17 cellular contexts compared by ENCODE assay signal in genomic region chr17:3865166-3865565, GRCh38. TPM values are rescaled to one million over a fixed set of nuclear protein-coding genes. Genes with fewer than 3 reads are reported as not detected.
DNase-seq lines count a peak whose midpoint lies in the region; ATAC-seq, FAIRE-seq and TF ChIP-seq lines count a peak whose summit lies in the region.
"Had no signal": no experiment of that assay in that cellular context is flagged by ENCODE, and none has a peak within 500 bp of the region (broad histone marks: within the 10 kb centered on the region; RNA-seq: fewer than 3 reads in every experiment).

No MANE protein-coding gene starts in this region.

- H4K8ac ChIP-seq in IMR-90 (ENCODE audit: low read depth in 2 of 2, low read length in 2 of 2), result no peak overlapping the region

- WGBS in IMR-90 (ENCODE audit: extremely low coverage in 2 of 2, insufficient read length in 1 of 2), 2 experiments, result no CpG with 5 or more reads among the region's 8 CpGs

- H3K27me3 ChIP-seq in IMR-90 (ENCODE audit: control insufficient read depth, insufficient read depth, low read length) (no peaks in the 10 kb centered on the region), bronchial epithelial cell (ENCODE audit: control insufficient read depth, insufficient read depth, low read length) (no peaks in the 10 kb centered on the region)

- H4K5ac ChIP-seq in IMR-90 (ENCODE audit: low read depth, low read length), result no peak overlapping the region

- no peak overlapping the region for H3K9ac ChIP-seq in IMR-90 (ENCODE audit: low read depth, low read length)

- H3K4me1 ChIP-seq in IMR-90 (ENCODE audit: control insufficient read depth, insufficient read depth, low read length), result no peaks in the 10 kb centered on the region

- H3K79me1 ChIP-seq in IMR-90 (ENCODE audit: low read depth in 1 of 2, low read length in 2 of 2), result no peaks in the 10 kb centered on the region

- H3K27ac ChIP-seq in IMR-90 (ENCODE audit: insufficient read depth, low read length), result no peak overlapping the region
- H3K27ac ChIP-seq: C4-2B had no signal

- no peak for TF ChIP-seq POLR2A in IMR-90 (IDR thresholded peaks at IDR 0.05; ENCODE audit: low read depth, low read length)
- TF ChIP-seq POLR2A in GM12891 (IDR thresholded peaks at IDR 0.05; ENCODE audit: low read depth, low read length), result no peak

- in situ Hi-C loops in IMR-90 (cut with MboI; ENCODE audit: low sequenced_read_pairs), result no loop called here

- H4K91ac ChIP-seq in IMR-90 (ENCODE audit: insufficient read depth, low read depth, low read length), result no peak overlapping the region

- no peak overlapping the region for H2AK5ac ChIP-seq in IMR-90 (ENCODE audit: low read depth, low read length)

- intact Hi-C loops in IMR-90 (cut with micrococcal nuclease), result loop anchor here (10.0 kb wide), 1 partner anchor 210 kb away; no protein-coding TSS in a partner anchor

- peaks cover 14% of the 10 kb centered on the region for H3K36me3 ChIP-seq in IMR-90 (ENCODE audit: control insufficient read depth, insufficient read depth, low read length)
- H3K36me3 ChIP-seq in bronchial epithelial cell (ENCODE audit: control insufficient read depth, insufficient read depth, low read length), result peaks cover 17% of the 10 kb centered on the region

- H2BK5ac ChIP-seq in IMR-90 (ENCODE audit: low read depth, low read length, poor library complexity, severe bottlenecking), result no peak overlapping the region

- no peak overlapping the region for H3K18ac ChIP-seq in IMR-90 (ENCODE audit: low read depth, low read length)

- FAIRE-seq in bronchial epithelial cell (lab: Jason Lieb, UNC), result no peak
- FAIRE-seq in GM12891 (lab: Jason Lieb, UNC), result no peak
- FAIRE-seq: frontal cortex had no signal

- no peak overlapping the region for H3K23ac ChIP-seq in IMR-90 (ENCODE audit: low read depth, low read length)

- no peak overlapping the region for H2BK20ac ChIP-seq in IMR-90 (ENCODE audit: low read depth, low read length)

- DNase-seq in AG09319 (ENCODE audit: extremely low read depth, low read depth) (peak; percentile 22), IMR-90 (no peak), bronchial epithelial cell (ENCODE audit: low read depth) (peak; percentile 13), midbrain (lab: John Stamatoyannopoulos, UW) (peak; percentile 32), mesenteric fat pad (ENCODE audit: low spot score) (no peak), GM12891 (ENCODE audit: insufficient read length, low spot score) (no peak)
- DNase-seq: activated naive CD8-positive, alpha-beta T cell treated with anti-CD3 and anti-CD28 coated beads, Interleukin-2, amount 10 ng/mL, durations not matched to agents 7 days and 5 days; kidney glomerular epithelial cell; stimulated activated naive B cell treated with anti-CD40 and anti-IgM and Interleukin-4, amounts not matched to agents 10 μg/mL and 1 μg/mL and 100 μg/mL, for 72 hours; T-helper 9 cell had no signal

- BruUV-seq in IMR-90 (replicated peaks; lab: Mats Ljungman, UMichigan), result no TSS peak

- TF ChIP-seq CTCF in AG09319 (IDR thresholded peaks at IDR 0.05; ENCODE audit: low read depth, low read length) (no peak), IMR-90 (conservative IDR thresholded peaks at IDR 0.05; ENCODE audit: low read depth, low read length) (no peak), bronchial epithelial cell (IDR thresholded peaks at IDR 0.05; ENCODE audit: insufficient read depth, low read length, severe bottlenecking) (no peak)

- no peak overlapping the region for H3K4me2 ChIP-seq in IMR-90 (ENCODE audit: low read depth, low read length)

- H3K4ac ChIP-seq in IMR-90 (ENCODE audit: low read depth, low read length), result no peak overlapping the region

- H2AFZ ChIP-seq in IMR-90 (replicated peaks; ENCODE audit: low read length, poor library complexity), result no peak overlapping the region

- POLR2A ChIA-PET in IMR-90 (lab: Charles Lee; ENCODE audit: unreplicated experiment), result no interaction called here

- dilution Hi-C loops in IMR-90 (cut with HindIII; ENCODE audit: low sequenced_read_pairs, unreplicated experiment), result no loop called here

- TF ChIP-seq RAD21 in IMR-90 (IDR thresholded peaks at IDR 0.05; ENCODE audit: low read length), result no peak

- H4K20me1 ChIP-seq in IMR-90 (ENCODE audit: insufficient read depth, low read length), result no peaks in the 10 kb centered on the region

- H3K14ac ChIP-seq in IMR-90 (replicated peaks; ENCODE audit: low read depth, low read length), result no peak overlapping the region

- no peak overlapping the region for H3K4me3 ChIP-seq in IMR-90 (ENCODE audit: insufficient read depth, low read depth, low read length)
- H3K4me3 ChIP-seq in bronchial epithelial cell (ENCODE audit: low read depth, low read length), result no peak overlapping the region

- no peaks in the 10 kb centered on the region for H3K9me1 ChIP-seq in IMR-90 (ENCODE audit: insufficient read depth, low read length)

- no peak overlapping the region for H2AK9ac ChIP-seq in IMR-90 (replicated peaks; ENCODE audit: low read depth, low read length, poor library complexity)

- CTCF ChIA-PET in IMR-90 (lab: Yijun Ruan, JAX), result no interaction called here

- H2BK15ac ChIP-seq in IMR-90 (ENCODE audit: low read depth, low read length), result no peak overlapping the region

- no peak overlapping the region for H2BK120ac ChIP-seq in IMR-90 (ENCODE audit: low read depth, low read length)

- H3K9me3 ChIP-seq in IMR-90 (ENCODE audit: control insufficient read depth, insufficient read depth, low read length), result no peaks in the 10 kb centered on the region

- ATAC-seq in IMR-90 (ENCODE audit: low read depth) (no peak; the same call in 1 of the 2 replicates), HG02610 (IDR thresholded peaks at IDR 0.05; ENCODE audit: unreplicated experiment) (no peak), HG03039 (IDR thresholded peaks at IDR 0.05; ENCODE audit: unreplicated experiment) (no peak)
- ATAC-seq: stimulated activated naive B cell treated with anti-CD40 and anti-IgM and Interleukin-4, amounts not matched to agents 10 μg/mL and 1 μg/mL and 100 μg/mL, for 72 hours had no signal

- no peak overlapping the region for H3K56ac ChIP-seq in IMR-90 (ENCODE audit: extremely low read depth, insufficient read depth, low read length)

TF ChIP-seq in IMR-90, 13 proteins besides CTCF, POLR2A, EP300 and RAD21:
- TF ChIP-seq NFE2L2 (IDR thresholded peaks at IDR 0.05; ENCODE audit: low read depth, low read length), result no peak
- peak; percentile 87 for TF ChIP-seq MAFK (IDR thresholded peaks at IDR 0.05; ENCODE audit: low read depth, low read length)

TF ChIP-seq in GM12891, 5 proteins besides CTCF, POLR2A, EP300 and RAD21:
- TF ChIP-seq SPI1 (IDR thresholded peaks at IDR 0.05; ENCODE audit: low read depth, low read length) (no peak), POLR2AphosphoS5 (IDR thresholded peaks at IDR 0.05; ENCODE audit: low read depth, low read length) (no peak), POU2F2 (IDR thresholded peaks at IDR 0.05; ENCODE audit: low read depth, low read length) (no peak), TAF1 (IDR thresholded peaks at IDR 0.05; ENCODE audit: low read depth, low read length) (no peak), PAX5 (IDR thresholded peaks at IDR 0.05; ENCODE audit: insufficient read depth, low read length, severe bottlenecking) (no peak)

RNA-seq across cellular contexts. Expression of gene NCBP3, which starts 19.1 kb away (rescaled TPM):
- 10.8 and 15.6 TPM in 2 replicates for total RNA-seq in IMR-90 (2012; rRNA removed)
- polyA plus RNA-seq in IMR-90 (2012; rRNA removed), result 13.5 and 21.0 TPM in 2 replicates
- polyA plus RNA-seq in IMR-90 (2012; cell fraction: cytosol; rRNA removed), result 2.5 and 4.0 TPM in 2 replicates
- polyA plus RNA-seq in IMR-90 (2012; cell fraction: nucleus; rRNA removed; ENCODE audit: low replicate concordance), result 10.1 and 46.4 TPM in 2 replicates
- total RNA-seq in bronchial epithelial cell, result 8.2 and 13.7 TPM in 2 replicates
- 27.5 TPM for total RNA-seq in mesenteric fat pad
- 14.4 TPM for polyA plus RNA-seq in GM12891 (2012; ENCODE audit: low read depth, missing spikeins)

RNA-seq across cellular contexts. Expression of gene CAMKK1, which starts 27.7 kb away (rescaled TPM):
- total RNA-seq in IMR-90 (2012; rRNA removed), result 4.1 and 4.2 TPM in 2 replicates
- polyA plus RNA-seq in IMR-90 (2012; rRNA removed), result 7.7 and 8.2 TPM in 2 replicates
- polyA plus RNA-seq in IMR-90 (2012; cell fraction: cytosol; rRNA removed), result 4.6 and 6.1 TPM in 2 replicates
- polyA plus RNA-seq in IMR-90 (2012; cell fraction: nucleus; rRNA removed; ENCODE audit: low replicate concordance), result 18.8 and 32.0 TPM in 2 replicates
- total RNA-seq in bronchial epithelial cell, result 2.7 and 3.4 TPM in 2 replicates
- 4.9 TPM for total RNA-seq in mesenteric fat pad
- polyA plus RNA-seq in GM12891 (2012; ENCODE audit: low read depth, missing spikeins), result 0.64 TPM

RNA-seq across cellular contexts. Expression of gene P2RX1, which starts 51.1 kb away (rescaled TPM):
- total RNA-seq in IMR-90 (2012; rRNA removed) (not detected in 2 replicates), bronchial epithelial cell (not detected in 2 replicates), mesenteric fat pad (2.3 TPM)
- not detected in 2 replicates for polyA plus RNA-seq in IMR-90 (2012; rRNA removed)
- not detected in 2 replicates for polyA plus RNA-seq in IMR-90 (2012; cell fraction: cytosol; rRNA removed)
- polyA plus RNA-seq in IMR-90 (2012; cell fraction: nucleus; rRNA removed; ENCODE audit: low replicate concordance), result 0.09 and 0.10 TPM in 2 replicates
- 1.1 TPM for polyA plus RNA-seq in GM12891 (2012; ENCODE audit: low read depth, missing spikeins)
- total RNA-seq: activated CD8-positive, alpha-beta memory T cell treated with anti-CD3 and anti-CD28 coated beads for 36 hours; dermis microvascular lymphatic vessel endothelial cell; frontal cortex; osteocyte had no signal

Comparison
In these comparisons a context has a peak if more than half of its experiments do, and no peak if none do; other contexts are left out.
1. DNase-seq: peak in AG09319 (single experiment), bronchial epithelial cell (single experiment) and midbrain (single experiment); none in IMR-90 (single experiment), mesenteric fat pad (single experiment) and GM12891 (single experiment).